8 cellular contexts compared by ENCODE assay signal in genomic region chr15:28984421-28985375, GRCh38.
DNase-seq lines count a peak whose midpoint lies in the region; ATAC-seq and TF ChIP-seq lines count a peak whose summit lies in the region.

No MANE protein-coding gene starts in this region.

- no peaks in the 10 kb centered on the region for H3K27me3 Mint-ChIP-seq in progenitor cell of endocrine pancreas

- H3K4me3 Mint-ChIP-seq in progenitor cell of endocrine pancreas (ENCODE audit: low read depth) = no peak overlapping the region

- H2BK12ac ChIP-seq in mesenchymal stem cell (ENCODE audit: low read length in 2 of 2) = peak overlapping the region in 1 of 2 experiments; percentile 29

- peaks cover 4% of the 10 kb centered on the region for H3K36me3 Mint-ChIP-seq in progenitor cell of endocrine pancreas (ENCODE audit: insufficient read depth)

- H3K27ac ChIP-seq in Karpas-422 (ENCODE audit: low read length) = no peak overlapping the region
- no peak overlapping the region for H3K27ac ChIP-seq in mesenchymal stem cell (ENCODE audit: low read length, poor library complexity, severe bottlenecking)

- H3K4me1 ChIP-seq in Karpas-422 (ENCODE audit: low read length) (no peaks in the 10 kb centered on the region), mesenchymal stem cell (ENCODE audit: control insufficient read depth, insufficient read depth, low read depth, low read length) (peaks cover 9% of the 10 kb centered on the region)

- WGBS in mesenchymal stem cell = 57% methylated on average over 8 of the region's 10 CpGs

- TF ChIP-seq CTCF in progenitor cell of endocrine pancreas (IDR thresholded peaks at IDR 0.05; ENCODE audit: unreplicated experiment) = no peak

- H3K27ac Mint-ChIP-seq in progenitor cell of endocrine pancreas = no peak overlapping the region

- peak overlapping the region; percentile 82 for H2BK15ac ChIP-seq in mesenchymal stem cell (ENCODE audit: low read depth, poor library complexity, severe bottlenecking)

- H3K4ac ChIP-seq in mesenchymal stem cell (ENCODE audit: low read depth in 1 of 2, low read length in 2 of 2) = peak overlapping the region in 1 of 2 experiments; percentile 43

- no peak for ATAC-seq in GM21717 (IDR thresholded peaks at IDR 0.05; ENCODE audit: unreplicated experiment)
- no peak for ATAC-seq in GM18858 (IDR thresholded peaks at IDR 0.05; ENCODE audit: unreplicated experiment)

- H3K23ac ChIP-seq in mesenchymal stem cell (ENCODE audit: low read length in 2 of 2) = peak overlapping the region in 1 of 2 experiments; percentile 63

- peaks cover 11% of the 10 kb centered on the region for H3K4me1 Mint-ChIP-seq in progenitor cell of endocrine pancreas (ENCODE audit: low read depth)

- peak overlapping the region; percentile 19 for H2AK5ac ChIP-seq in mesenchymal stem cell (ENCODE audit: low read length, severe bottlenecking)

- H3K9me2 ChIP-seq in Karpas-422 (replicated peaks; ENCODE audit: insufficient read depth, low read length) = no peaks in the 10 kb centered on the region

- H3K36me3 ChIP-seq in Karpas-422 (ENCODE audit: insufficient read depth, low read length) = no peaks in the 10 kb centered on the region
- H3K36me3 ChIP-seq in mesenchymal stem cell (ENCODE audit: control insufficient read depth in 1 of 2, insufficient read depth in 2 of 2, low read depth in 1 of 2, low read length in 2 of 2) = no peaks in the 10 kb centered on the region

- H4K91ac ChIP-seq in mesenchymal stem cell (ENCODE audit: low read length) = peak overlapping the region; percentile 58

- no peak overlapping the region for H3K4me2 ChIP-seq in Karpas-422 (ENCODE audit: low read depth, low read length, poor library complexity, severe bottlenecking)
- H3K4me2 ChIP-seq in mesenchymal stem cell (ENCODE audit: low read length, poor library complexity, severe bottlenecking) = peak overlapping the region; percentile 10

- H3K9me3 Mint-ChIP-seq in progenitor cell of endocrine pancreas (ENCODE audit: low read depth) = peaks cover 3% of the 10 kb centered on the region

- H3K9ac ChIP-seq in Karpas-422 (ENCODE audit: low read length) (no peak overlapping the region), mesenchymal stem cell (ENCODE audit: low read length) (no peak overlapping the region)

- no peaks in the 10 kb centered on the region for H3K79me2 ChIP-seq in Karpas-422 (ENCODE audit: low read length)

- no peaks in the 10 kb centered on the region for H3K79me1 ChIP-seq in mesenchymal stem cell (replicated peaks; ENCODE audit: low read length, poor library complexity, severe bottlenecking)

- no peak overlapping the region for H2BK5ac ChIP-seq in mesenchymal stem cell (ENCODE audit: low read depth, low read length, poor library complexity, severe bottlenecking)

- H3K4me3 ChIP-seq in Karpas-422 (ENCODE audit: low read length) (no peak overlapping the region), mesenchymal stem cell (ENCODE audit: insufficient read depth in 1 of 2, low read depth in 1 of 2, low read length in 2 of 2) (no peak overlapping the region)

- no peaks in the 10 kb centered on the region for H3K27me3 ChIP-seq in Karpas-422 (ENCODE audit: low read length)
- H3K27me3 ChIP-seq in mesenchymal stem cell (ENCODE audit: control insufficient read depth in 1 of 2, insufficient read depth in 1 of 2, low read length in 2 of 2) = peaks cover 0 to 3% of the 10 kb centered on the region in 2 experiments

- H4K8ac ChIP-seq in mesenchymal stem cell (ENCODE audit: low read length) = no peak overlapping the region

- in situ Hi-C loops in ACHN (cut with HindIII; ENCODE audit: low pct_ligation_motif_present, low pct_unique_long_range_greater_than_20kb, low sequenced_read_pairs) = no loop called here

- H3K9me3 ChIP-seq in Karpas-422 (ENCODE audit: low read length) = no peaks in the 10 kb centered on the region
- H3K9me3 ChIP-seq in mesenchymal stem cell (ENCODE audit: control insufficient read depth, low read length) = no peaks in the 10 kb centered on the region

- H3K18ac ChIP-seq in mesenchymal stem cell (ENCODE audit: low read depth in 1 of 2, low read length in 2 of 2) = peak overlapping the region; percentile 26 to 78

- 0 out of 2 replicates have a peak overlapping the region, but pooled peaks have one; percentile 36 for H2AFZ ChIP-seq in Karpas-422 (ENCODE audit: low read length)
- H2AFZ ChIP-seq in mesenchymal stem cell (ENCODE audit: low read depth, low read length) = peak overlapping the region; percentile 75

- H3K14ac ChIP-seq in mesenchymal stem cell (ENCODE audit: low read length in 2 of 2) = peak overlapping the region in 1 of 2 experiments; percentile 66

- peak; percentile 66 for DNase-seq in ACHN
- no peak for DNase-seq in Karpas-422
- peak; percentile 91 for DNase-seq in astrocyte of the hippocampus (ENCODE audit: low read depth, low spot score)
- peak; percentile 89 for DNase-seq in mesenchymal stem cell
- DNase-seq in progenitor cell of endocrine pancreas (ENCODE audit: low spot score, unreplicated experiment) = no peak
- DNase-seq in activated CD4-positive, CD25-positive, alpha-beta regulatory T cell treated with anti-CD3 and anti-CD28 coated beads, Interleukin-2, amount 50 U/mL, for 72 hours = no peak

- H2BK120ac ChIP-seq in mesenchymal stem cell (ENCODE audit: low read depth, low read length) = peak overlapping the region; percentile 22

- H4K20me1 ChIP-seq in Karpas-422 (ENCODE audit: insufficient read depth, low read depth, low read length) = no peaks in the 10 kb centered on the region

Comparison
In these comparisons a context has a peak if more than half of its experiments do, and no peak if none do; other contexts are left out.
1. DNase-seq: peak in ACHN (single experiment), astrocyte of the hippocampus (single experiment) and mesenchymal stem cell (single experiment); none in Karpas-422 (single experiment), progenitor cell of endocrine pancreas (single experiment) and activated CD4-positive, CD25-positive, alpha-beta regulatory T cell treated with anti-CD3 and anti-CD28 coated beads, Interleukin-2, amount 50 U/mL, for 72 hours (single experiment).